ENCODE assay signal across 32 cellular contexts in the genomic region with DNA sequence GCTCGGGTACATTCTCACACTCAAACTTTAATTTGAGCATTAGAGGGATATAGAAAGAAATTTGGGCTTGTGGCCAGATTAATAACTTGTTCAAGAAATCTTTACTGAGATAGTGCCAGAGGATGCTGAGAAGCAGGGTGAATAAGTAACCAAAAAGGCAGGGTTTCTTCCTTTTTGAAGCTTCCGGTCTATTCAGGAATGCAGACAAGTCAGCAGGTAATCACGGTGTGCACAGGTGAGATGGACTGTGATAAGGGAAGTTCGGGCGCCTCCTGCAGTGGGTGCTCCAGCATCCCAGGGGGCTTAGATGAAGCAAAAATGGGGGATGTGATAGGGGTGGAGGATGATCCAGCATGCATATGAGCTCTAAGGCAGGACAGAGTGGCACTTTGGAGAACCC. TPM values are rescaled to one million over a fixed set of nuclear protein-coding genes. Genes with fewer than 3 reads are reported as not detected.
"Had no signal": no experiment of that assay in that cellular context is flagged by ENCODE, and none has a peak within 500 bp of the region (broad histone marks: within the 10 kb centered on the region; RNA-seq: fewer than 3 reads in every experiment).

No MANE protein-coding gene starts in this region.

- DNase-seq: activated CD4-positive, alpha-beta T cell treated with anti-CD3 and anti-CD28 coated beads for 4 hours; activated CD4-positive, alpha-beta T cell treated with anti-CD3 and anti-CD28 coated beads, Interleukin-2, amount 50 U/mL, for 4 hours; activated CD4-positive, CD25-positive, alpha-beta regulatory T cell; activated effector memory CD4-positive, alpha-beta T cell treated with anti-CD3 and anti-CD28 coated beads, Interleukin-2, amount 50 U/mL, for 16 hours; activated naive CD4-positive, alpha-beta T cell treated with anti-CD3 and anti-CD28 coated beads for 36 hours; activated naive CD8-positive, alpha-beta T cell treated with anti-CD3 and anti-CD28 coated beads for 36 hours; activated T-cell treated with anti-CD3 and anti-CD28 coated beads, Interleukin-2, amount 50 U/mL, for 1 hour; adrenal gland; cortex of kidney; islet precursor cell; naive thymus-derived CD4-positive, alpha-beta T cell; occipital lobe; stimulated activated CD4-positive, alpha-beta T cell treated with anti-CD3 and anti-CD28 coated beads, Interleukin-1b, Interleukin-23, amount 100 ng/mL, for 48 hours; stimulated activated CD4-positive, alpha-beta T cell treated with anti-CD3 and anti-CD28 coated beads, Interleukin-4, amount 100 ng/mL, for 4 hours; stimulated activated CD8-positive, alpha-beta memory T cell treated with anti-CD3 and anti-CD28 coated beads, Interleukin-4, amount 100 ng/mL, for 48 hours; stimulated activated naive CD8-positive, alpha-beta T cell treated with anti-CD3 and anti-CD28 coated beads, Interleukin-15, amount 100 ng/mL, for 72 hours; T-helper 1 cell; thyroid gland; upper lobe of right lung had no signal

- H3K4me2 ChIP-seq: neural progenitor cell, smooth muscle cell had no signal

- H3K27ac ChIP-seq: adrenal gland, ascending aorta, cardiac muscle cell, neural progenitor cell, thyroid gland, upper lobe of right lung had no signal

- H3K4me1 ChIP-seq: ascending aorta, neural progenitor cell had no signal

- H3K9me3 ChIP-seq: adrenal gland, ascending aorta, right atrium auricular region, thyroid gland, upper lobe of right lung had no signal

- H3K4me1 Mint-ChIP-seq: activated naive CD8-positive, alpha-beta T cell treated with anti-CD3 and anti-CD28 coated beads for 36 hours; stimulated activated memory B cell treated with anti-CD40 and anti-IgM and Interleukin-4, amounts not matched to agents 10 μg/mL and 1 μg/mL and 100 μg/mL, for 72 hours; stimulated activated naive CD8-positive, alpha-beta T cell treated with anti-CD3 and anti-CD28 coated beads, Interleukin-15, amount 100 ng/mL, for 72 hours had no signal

- H3K9ac ChIP-seq: neural progenitor cell had no signal

- H3K4me3 Mint-ChIP-seq: activated naive CD4-positive, alpha-beta T cell treated with anti-CD3 and anti-CD28 coated beads for 36 hours; activated naive CD8-positive, alpha-beta T cell treated with anti-CD3 and anti-CD28 coated beads for 36 hours; activated T-helper 1 cell treated with anti-CD3 and anti-CD28 coated beads, Interleukin-12 subunit alpha, Interleukin-12 subunit beta, Interleukin-2, Interleukin-4 antibody, amounts not matched to agents 30 ng/mL and 10 ng/mL and 1 ng/mL, durations not matched to agents 14 hours and 24 hours and 36 hours; brain; mesothelial cell of epicardium; naive thymus-derived CD4-positive, alpha-beta T cell; neural progenitor cell; stimulated activated memory B cell treated with anti-CD40 and anti-IgM and Interleukin-4, amounts not matched to agents 10 μg/mL and 1 μg/mL and 100 μg/mL, for 72 hours; stimulated activated naive CD8-positive, alpha-beta T cell treated with anti-CD3 and anti-CD28 coated beads, Interleukin-15, amount 100 ng/mL, for 72 hours; T-helper 2 cell treated with Interferon-gamma antibody and Interleukin-4, amounts not matched to agents 5 μg/mL and 100 μg/mL, for 36 hours had no signal

- H3K36me3 ChIP-seq: adrenal gland, ascending aorta, cardiac muscle cell, neural progenitor cell, right atrium auricular region, thyroid gland, upper lobe of right lung had no signal

- H3K27ac Mint-ChIP-seq: activated naive CD4-positive, alpha-beta T cell treated with anti-CD3 and anti-CD28 coated beads for 36 hours; activated naive CD8-positive, alpha-beta T cell treated with anti-CD3 and anti-CD28 coated beads for 36 hours; activated T-helper 1 cell treated with anti-CD3 and anti-CD28 coated beads, Interleukin-12 subunit alpha, Interleukin-12 subunit beta, Interleukin-2, Interleukin-4 antibody, amounts not matched to agents 30 ng/mL and 10 ng/mL and 1 ng/mL, durations not matched to agents 14 hours and 24 hours and 36 hours; naive thymus-derived CD4-positive, alpha-beta T cell; neural progenitor cell; stimulated activated memory B cell treated with anti-CD40 and anti-IgM and Interleukin-4, amounts not matched to agents 10 μg/mL and 1 μg/mL and 100 μg/mL, for 72 hours; stimulated activated naive CD8-positive, alpha-beta T cell treated with anti-CD3 and anti-CD28 coated beads, Interleukin-15, amount 100 ng/mL, for 72 hours; T-helper 2 cell treated with Interferon-gamma antibody and Interleukin-4, amounts not matched to agents 5 μg/mL and 100 μg/mL, for 36 hours had no signal

- H3K27me3 Mint-ChIP-seq: stimulated activated memory B cell treated with anti-CD40 and anti-IgM and Interleukin-4, amounts not matched to agents 10 μg/mL and 1 μg/mL and 100 μg/mL, for 72 hours; stimulated activated naive CD8-positive, alpha-beta T cell treated with anti-CD3 and anti-CD28 coated beads, Interleukin-15, amount 100 ng/mL, for 72 hours had no signal

- H3K27me3 ChIP-seq: adrenal gland, ascending aorta, cardiac muscle cell, neural progenitor cell, right atrium auricular region, thyroid gland, upper lobe of right lung had no signal

- ATAC-seq: left lobe of liver; naive thymus-derived CD4-positive, alpha-beta T cell; stimulated activated memory B cell treated with anti-CD40 and anti-IgM and Interleukin-4, amounts not matched to agents 10 μg/mL and 1 μg/mL and 100 μg/mL, for 72 hours; stimulated activated naive CD8-positive, alpha-beta T cell treated with anti-CD3 and anti-CD28 coated beads, Interleukin-15, amount 100 ng/mL, for 72 hours; upper lobe of right lung had no signal

- H2AFZ ChIP-seq: neural progenitor cell had no signal

- H3K9me3 Mint-ChIP-seq: activated naive CD4-positive, alpha-beta T cell treated with anti-CD3 and anti-CD28 coated beads for 36 hours; mesothelial cell of epicardium; stimulated activated naive CD8-positive, alpha-beta T cell treated with anti-CD3 and anti-CD28 coated beads, Interleukin-15, amount 100 ng/mL, for 72 hours; T-helper 2 cell treated with Interferon-gamma antibody and Interleukin-4, amounts not matched to agents 5 μg/mL and 100 μg/mL, for 36 hours had no signal

- H3K4me3 ChIP-seq: adrenal gland, ascending aorta, cardiac muscle cell, lung, neural progenitor cell, right atrium auricular region, smooth muscle cell, thyroid gland, upper lobe of right lung had no signal

- H3K36me3 Mint-ChIP-seq: activated naive CD8-positive, alpha-beta T cell treated with anti-CD3 and anti-CD28 coated beads for 36 hours; brain; mesothelial cell of epicardium; naive thymus-derived CD4-positive, alpha-beta T cell; stimulated activated memory B cell treated with anti-CD40 and anti-IgM and Interleukin-4, amounts not matched to agents 10 μg/mL and 1 μg/mL and 100 μg/mL, for 72 hours had no signal

RNA-seq across cellular contexts. Expression of gene CYP1B1, which starts 44.9 kb away (rescaled TPM):
- total RNA-seq: cardiac muscle cell, endothelial cell of umbilical vein had no signal
